Comparison of ENCODE assay signal across 10 cellular contexts in genomic region chr16:31352344-31353115, GRCh38. TPM values are rescaled to one million over a fixed set of nuclear protein-coding genes. Genes with fewer than 3 reads are reported as not detected.
DNase-seq lines count a peak whose midpoint lies in the region; ATAC-seq and TF ChIP-seq lines count a peak whose summit lies in the region.
"Had no signal": no experiment of that assay in that cellular context is flagged by ENCODE, and none has a peak within 500 bp of the region (broad histone marks: within the 10 kb centered on the region; RNA-seq: fewer than 3 reads in every experiment).

No MANE protein-coding gene starts in this region.

- H3K4me1 Mint-ChIP-seq in activated T-helper 2 cell treated with anti-CD3 and anti-CD28 coated beads, Interferon-gamma antibody, Interleukin-2, Interleukin-4, amounts not matched to agents 10 μg/mL and 5 μg/mL and 100 μg/mL, durations not matched to agents 14 hours and 24 hours and 36 hours (ENCODE audit: low read depth): peaks cover 60% of the 10 kb centered on the region
- H3K4me1 Mint-ChIP-seq in naive thymus-derived CD8-positive, alpha-beta T cell: peaks cover 30 to 76% (median 52%) of the 10 kb centered on the region in 4 donors

- peak; percentile 73 for DNase-seq in Karpas-422
- DNase-seq in activated T-helper 2 cell treated with anti-CD3 and anti-CD28 coated beads, Interferon-gamma antibody, Interleukin-2, Interleukin-4, amounts not matched to agents 10 μg/mL and 5 μg/mL and 100 μg/mL, durations not matched to agents 14 hours and 24 hours and 36 hours (ENCODE audit: low spot score): no peak
- no peak for DNase-seq in naive thymus-derived CD8-positive, alpha-beta T cell
- no peak for DNase-seq in midbrain (lab: John Stamatoyannopoulos, UW)
- no peak for DNase-seq in NCI-H2227 (lab: John Stamatoyannopoulos, UW; ENCODE audit: unreplicated experiment)
- DNase-seq: brain microvascular endothelial cell, NCI-H69 had no signal

- H4K20me1 ChIP-seq in DOHH2 (ENCODE audit: control insufficient read depth, insufficient read depth, low read depth, low read length) (no peaks in the 10 kb centered on the region), Karpas-422 (ENCODE audit: insufficient read depth, low read depth, low read length) (no peaks in the 10 kb centered on the region)

- POLR2A ChIA-PET in naive thymus-derived CD8-positive, alpha-beta T cell (lab: Charles Lee): interaction anchor here (0.6 kb wide), 1 partner anchor 451 kb away, joined by 7 read pairs; no protein-coding TSS in a partner anchor

- ATAC-seq in naive thymus-derived CD8-positive, alpha-beta T cell: no peak
- ATAC-seq in HG03095 (IDR thresholded peaks at IDR 0.05; ENCODE audit: unreplicated experiment) (no peak), HG02970 (IDR thresholded peaks at IDR 0.05; ENCODE audit: low FRiP score, unreplicated experiment) (no peak)

- peaks cover 3% of the 10 kb centered on the region for H3K36me3 Mint-ChIP-seq in activated T-helper 2 cell treated with anti-CD3 and anti-CD28 coated beads, Interferon-gamma antibody, Interleukin-2, Interleukin-4, amounts not matched to agents 10 μg/mL and 5 μg/mL and 100 μg/mL, durations not matched to agents 14 hours and 24 hours and 36 hours (ENCODE audit: low read depth)
- H3K36me3 Mint-ChIP-seq in naive thymus-derived CD8-positive, alpha-beta T cell: no peaks in the 10 kb centered on the region

- intact Hi-C loops in activated T-helper 2 cell treated with anti-CD3 and anti-CD28 coated beads, Interferon-gamma antibody, Interleukin-2, Interleukin-4, amounts not matched to agents 10 μg/mL and 5 μg/mL and 100 μg/mL, durations not matched to agents 14 hours and 24 hours and 36 hours (cut with micrococcal nuclease): loop anchor here (5.0 to 10.0 kb wide), 3 partner anchors 85 to 148 kb away; partner anchors contain the start of gene PYCARD

- no peak overlapping the region for H3K9ac ChIP-seq in Karpas-422 (ENCODE audit: low read length)

- H3K27ac ChIP-seq in DOHH2 (ENCODE audit: low read depth, low read length) (no peak overlapping the region), Karpas-422 (ENCODE audit: low read length) (no peak overlapping the region)
- H3K27ac ChIP-seq: brain microvascular endothelial cell had no signal

- H3K9me2 ChIP-seq in DOHH2 (replicated peaks; ENCODE audit: control insufficient read depth, low read length) (no peaks in the 10 kb centered on the region), Karpas-422 (replicated peaks; ENCODE audit: insufficient read depth, low read length) (no peaks in the 10 kb centered on the region)

- TF ChIP-seq CTCF in DOHH2 (IDR thresholded peaks at IDR 0.05; ENCODE audit: low read depth, low read length, poor library complexity, severe bottlenecking): no peak

- H3K4me1 ChIP-seq in DOHH2 (ENCODE audit: control insufficient read depth, low read length): peaks cover 18% of the 10 kb centered on the region
- H3K4me1 ChIP-seq in Karpas-422 (ENCODE audit: low read length): peaks cover 13% of the 10 kb centered on the region

- no peaks in the 10 kb centered on the region for H3K27me3 Mint-ChIP-seq in activated T-helper 2 cell treated with anti-CD3 and anti-CD28 coated beads, Interferon-gamma antibody, Interleukin-2, Interleukin-4, amounts not matched to agents 10 μg/mL and 5 μg/mL and 100 μg/mL, durations not matched to agents 14 hours and 24 hours and 36 hours (ENCODE audit: low read depth)
- H3K27me3 Mint-ChIP-seq in naive thymus-derived CD8-positive, alpha-beta T cell: no peaks in the 10 kb centered on the region

- H3K4me2 ChIP-seq in DOHH2 (ENCODE audit: low read length) (peak overlapping the region; percentile 28), Karpas-422 (ENCODE audit: low read depth, low read length, poor library complexity, severe bottlenecking) (peak overlapping the region; percentile 26)

- H3K9me3 ChIP-seq in DOHH2 (ENCODE audit: control insufficient read depth, insufficient read depth, low read length) (no peaks in the 10 kb centered on the region), Karpas-422 (ENCODE audit: low read length) (no peaks in the 10 kb centered on the region)

- H3K9me3 Mint-ChIP-seq in activated T-helper 2 cell treated with anti-CD3 and anti-CD28 coated beads, Interferon-gamma antibody, Interleukin-2, Interleukin-4, amounts not matched to agents 10 μg/mL and 5 μg/mL and 100 μg/mL, durations not matched to agents 14 hours and 24 hours and 36 hours: no peaks in the 10 kb centered on the region
- H3K9me3 Mint-ChIP-seq in naive thymus-derived CD8-positive, alpha-beta T cell: no peaks in the 10 kb centered on the region

- no peaks in the 10 kb centered on the region for H3F3A ChIP-seq in DOHH2 (ENCODE audit: control insufficient read depth, insufficient read depth)

- H3K36me3 ChIP-seq in DOHH2 (ENCODE audit: control insufficient read depth, low read length) (no peaks in the 10 kb centered on the region), Karpas-422 (ENCODE audit: insufficient read depth, low read length) (no peaks in the 10 kb centered on the region)
- H3K36me3 ChIP-seq: brain microvascular endothelial cell had no signal

- no peak overlapping the region for H3K4me3 Mint-ChIP-seq in activated T-helper 2 cell treated with anti-CD3 and anti-CD28 coated beads, Interferon-gamma antibody, Interleukin-2, Interleukin-4, amounts not matched to agents 10 μg/mL and 5 μg/mL and 100 μg/mL, durations not matched to agents 14 hours and 24 hours and 36 hours (ENCODE audit: low read depth)
- peak overlapping the region in 4 of 10 donors; percentile 7 to 48 (median 17) for H3K4me3 Mint-ChIP-seq in naive thymus-derived CD8-positive, alpha-beta T cell

- H3K79me2 ChIP-seq in DOHH2 (ENCODE audit: control insufficient read depth, low read length) (no peaks in the 10 kb centered on the region), Karpas-422 (ENCODE audit: low read length) (no peaks in the 10 kb centered on the region)

- no peak overlapping the region for H2AFZ ChIP-seq in Karpas-422 (ENCODE audit: low read length)

- peaks cover 17% of the 10 kb centered on the region for H3K27me3 ChIP-seq in DOHH2 (ENCODE audit: control insufficient read depth, low read length)
- H3K27me3 ChIP-seq in Karpas-422 (ENCODE audit: low read length): no peaks in the 10 kb centered on the region
- H3K27me3 ChIP-seq: brain microvascular endothelial cell had no signal

- H3K4me3 ChIP-seq in DOHH2 (ENCODE audit: low read length): no peak overlapping the region
- no peak overlapping the region for H3K4me3 ChIP-seq in Karpas-422 (ENCODE audit: low read length)

- peak overlapping the region; percentile 77 for H3K27ac Mint-ChIP-seq in activated T-helper 2 cell treated with anti-CD3 and anti-CD28 coated beads, Interferon-gamma antibody, Interleukin-2, Interleukin-4, amounts not matched to agents 10 μg/mL and 5 μg/mL and 100 μg/mL, durations not matched to agents 14 hours and 24 hours and 36 hours
- H3K27ac Mint-ChIP-seq in naive thymus-derived CD8-positive, alpha-beta T cell: peak overlapping the region in 8 of 10 donors; percentile 35 to 87 (median 82)

RNA-seq across cellular contexts. Expression of gene ITGAX, which starts 2.4 kb away (rescaled TPM):
- total RNA-seq in Karpas-422 (2014; rRNA removed; shearing (Covaris generic); ENCODE audit: low replicate concordance): 0.52 TPM in 1 of 2 replicates, not detected in the other
- 56.2 and 56.9 TPM in 2 replicates for total RNA-seq in activated T-helper 2 cell treated with anti-CD3 and anti-CD28 coated beads, Interferon-gamma antibody, Interleukin-2, Interleukin-4, amounts not matched to agents 10 μg/mL and 5 μg/mL and 100 μg/mL, durations not matched to agents 14 hours and 24 hours and 36 hours
- total RNA-seq in naive thymus-derived CD8-positive, alpha-beta T cell: under 1 TPM; 0.80 to 0.88 TPM
- 1 to 10 TPM in 1 of 3 donors, under 1 TPM in 2; 0.03 to 1.1 (median 0.06) TPM for polyA plus RNA-seq in naive thymus-derived CD8-positive, alpha-beta T cell

RNA-seq across cellular contexts. Expression of gene ITGAD, which starts 40.6 kb away (rescaled TPM):
- total RNA-seq in Karpas-422 (2014; rRNA removed; shearing (Covaris generic); ENCODE audit: low replicate concordance): not detected in 2 replicates
- 0.18 and 0.21 TPM in 2 replicates for total RNA-seq in activated T-helper 2 cell treated with anti-CD3 and anti-CD28 coated beads, Interferon-gamma antibody, Interleukin-2, Interleukin-4, amounts not matched to agents 10 μg/mL and 5 μg/mL and 100 μg/mL, durations not matched to agents 14 hours and 24 hours and 36 hours
- not detected for total RNA-seq in naive thymus-derived CD8-positive, alpha-beta T cell
- polyA plus RNA-seq in naive thymus-derived CD8-positive, alpha-beta T cell: under 1 TPM in 1 of 3 donors, not detected in 2; 0.52 TPM

Comparison
In these comparisons a context has a peak if more than half of its experiments do, and no peak if none do; other contexts are left out.
1. RNA of gene ITGAX, which starts 2.4 kb away (total RNA-seq): 56.2 to 56.9 TPM in activated T-helper 2 cell treated with anti-CD3 and anti-CD28 coated beads, Interferon-gamma antibody, Interleukin-2, Interleukin-4, amounts not matched to agents 10 μg/mL and 5 μg/mL and 100 μg/mL, durations not matched to agents 14 hours and 24 hours and 36 hours; 0.80 to 0.88 TPM in naive thymus-derived CD8-positive, alpha-beta T cell and 0.52 TPM in Karpas-422; every median in the first group is over 10 times any median in the second.